1 cellular context compared by ENCODE assay signal in the genomic region with DNA sequence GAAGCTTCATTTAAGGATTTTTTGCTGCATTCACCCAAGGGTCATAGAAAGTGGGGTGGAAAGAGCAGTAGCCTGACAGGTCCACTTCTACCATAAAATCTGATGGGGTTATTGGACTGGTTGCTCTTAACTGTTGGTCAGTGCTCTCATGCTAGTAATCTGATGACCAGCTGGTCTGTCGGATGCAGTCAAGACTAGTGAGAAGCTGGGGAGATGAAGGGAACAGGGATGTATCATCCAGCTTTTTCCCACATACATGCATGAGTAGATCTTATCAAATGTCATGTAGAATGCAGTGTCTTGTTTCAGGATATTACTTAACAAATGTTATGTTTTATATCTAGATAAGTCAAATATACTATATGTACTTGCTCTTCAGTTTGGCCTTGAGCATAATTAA.
A peak's percentile ranks its signal among the peaks of the same experiment; 100 is the strongest.
TF ChIP-seq lines count a peak whose summit lies in the region.

No MANE protein-coding gene starts in this region.

TF ChIP-seq in K562, 482 proteins besides CTCF, POLR2A, EP300 and RAD21:
- TF ChIP-seq, protein P1, sequence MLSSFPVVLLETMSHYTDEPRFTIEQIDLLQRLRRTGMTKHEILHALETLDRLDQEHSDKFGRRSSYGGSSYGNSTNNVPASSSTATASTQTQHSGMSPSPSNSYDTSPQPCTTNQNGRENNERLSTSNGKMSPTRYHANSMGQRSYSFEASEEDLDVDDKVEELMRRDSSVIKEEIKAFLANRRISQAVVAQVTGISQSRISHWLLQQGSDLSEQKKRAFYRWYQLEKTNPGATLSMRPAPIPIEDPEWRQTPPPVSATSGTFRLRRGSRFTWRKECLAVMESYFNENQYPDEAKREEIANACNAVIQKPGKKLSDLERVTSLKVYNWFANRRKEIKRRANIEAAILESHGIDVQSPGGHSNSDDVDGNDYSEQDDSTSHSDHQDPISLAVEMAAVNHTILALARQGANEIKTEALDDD (IDR thresholded peaks at IDR 0.05): peak; percentile 58
- TF ChIP-seq, protein P2, sequence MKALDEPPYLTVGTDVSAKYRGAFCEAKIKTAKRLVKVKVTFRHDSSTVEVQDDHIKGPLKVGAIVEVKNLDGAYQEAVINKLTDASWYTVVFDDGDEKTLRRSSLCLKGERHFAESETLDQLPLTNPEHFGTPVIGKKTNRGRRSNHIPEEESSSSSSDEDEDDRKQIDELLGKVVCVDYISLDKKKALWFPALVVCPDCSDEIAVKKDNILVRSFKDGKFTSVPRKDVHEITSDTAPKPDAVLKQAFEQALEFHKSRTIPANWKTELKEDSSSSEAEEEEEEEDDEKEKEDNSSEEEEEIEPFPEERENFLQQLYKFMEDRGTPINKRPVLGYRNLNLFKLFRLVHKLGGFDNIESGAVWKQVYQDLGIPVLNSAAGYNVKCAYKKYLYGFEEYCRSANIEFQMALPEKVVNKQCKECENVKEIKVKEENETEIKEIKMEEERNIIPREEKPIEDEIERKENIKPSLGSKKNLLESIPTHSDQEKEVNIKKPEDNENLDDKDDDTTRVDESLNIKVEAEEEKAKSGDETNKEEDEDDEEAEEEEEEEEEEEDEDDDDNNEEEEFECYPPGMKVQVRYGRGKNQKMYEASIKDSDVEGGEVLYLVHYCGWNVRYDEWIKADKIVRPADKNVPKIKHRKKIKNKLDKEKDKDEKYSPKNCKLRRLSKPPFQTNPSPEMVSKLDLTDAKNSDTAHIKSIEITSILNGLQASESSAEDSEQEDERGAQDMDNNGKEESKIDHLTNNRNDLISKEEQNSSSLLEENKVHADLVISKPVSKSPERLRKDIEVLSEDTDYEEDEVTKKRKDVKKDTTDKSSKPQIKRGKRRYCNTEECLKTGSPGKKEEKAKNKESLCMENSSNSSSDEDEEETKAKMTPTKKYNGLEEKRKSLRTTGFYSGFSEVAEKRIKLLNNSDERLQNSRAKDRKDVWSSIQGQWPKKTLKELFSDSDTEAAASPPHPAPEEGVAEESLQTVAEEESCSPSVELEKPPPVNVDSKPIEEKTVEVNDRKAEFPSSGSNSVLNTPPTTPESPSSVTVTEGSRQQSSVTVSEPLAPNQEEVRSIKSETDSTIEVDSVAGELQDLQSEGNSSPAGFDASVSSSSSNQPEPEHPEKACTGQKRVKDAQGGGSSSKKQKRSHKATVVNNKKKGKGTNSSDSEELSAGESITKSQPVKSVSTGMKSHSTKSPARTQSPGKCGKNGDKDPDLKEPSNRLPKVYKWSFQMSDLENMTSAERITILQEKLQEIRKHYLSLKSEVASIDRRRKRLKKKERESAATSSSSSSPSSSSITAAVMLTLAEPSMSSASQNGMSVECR (CRISPR knock-in tag; IDR thresholded peaks at IDR 0.05): no peak
